Comparison of ENCODE assay signal across 11 cellular contexts in the genomic region with DNA sequence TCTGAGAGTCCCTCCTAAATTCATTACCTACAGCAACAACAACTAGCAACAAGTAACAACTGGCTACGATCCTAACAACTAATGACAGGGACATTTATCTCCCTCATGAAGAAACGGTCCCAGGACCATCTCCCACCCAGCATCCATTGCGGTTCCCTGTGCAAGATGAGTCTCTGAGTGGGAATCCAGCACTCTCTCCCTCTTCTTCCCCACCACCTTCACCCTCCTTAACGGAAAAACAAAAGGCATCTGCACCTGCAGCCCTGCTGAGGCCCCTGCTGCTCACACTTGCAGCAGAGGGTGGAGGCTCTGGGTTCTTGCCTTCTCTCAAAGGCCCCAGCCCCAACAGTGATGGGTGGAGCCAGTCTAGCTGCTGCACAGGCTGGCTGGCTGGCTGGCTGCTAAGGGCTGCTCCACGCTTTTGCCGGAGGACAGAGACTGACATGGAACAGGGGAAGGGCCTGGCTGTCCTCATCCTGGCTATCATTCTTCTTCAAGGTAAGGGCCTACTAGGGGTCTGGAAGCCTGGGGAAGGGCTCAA. TPM values are rescaled to one million over a fixed set of nuclear protein-coding genes. Genes with fewer than 3 reads are reported as not detected.
DNase-seq lines count a peak whose midpoint lies in the region; ATAC-seq and TF ChIP-seq lines count a peak whose summit lies in the region.
"Had no signal": no experiment of that assay in that cellular context is flagged by ENCODE, and none has a peak within 500 bp of the region (broad histone marks: within the 10 kb centered on the region; RNA-seq: fewer than 3 reads in every experiment).

A gene (plus strand): TSS at position 364 of the 541 bp plus-strand sequence. CDS start 80 bp downstream, at position 444.

- peaks cover 33% of the 10 kb centered on the region for H3K4me1 ChIP-seq in OCI-LY7 (ENCODE audit: insufficient read depth, low read length, poor library complexity, severe bottlenecking)
- H3K4me1 ChIP-seq: BE2C had no signal

- no peak within 1 kb of the TSS for H3K4me2 ChIP-seq in OCI-LY7 (ENCODE audit: low read length)

- no peaks in the 10 kb centered on the region for H3K27me3 Mint-ChIP-seq in effector memory CD8-positive, alpha-beta T cell

- BruUV-seq in OCI-LY7 (replicated peaks; lab: Mats Ljungman, UMichigan) = no TSS peak

- H3K27ac Mint-ChIP-seq in effector memory CD8-positive, alpha-beta T cell = peak within 1 kb of the TSS; percentile 95 to 97

- no peak for TF ChIP-seq CTCF in OCI-LY7 (conservative IDR thresholded peaks at IDR 0.05; ENCODE audit: low read length)

- CTCF ChIA-PET in OCI-LY7 (lab: Charles Lee; ENCODE audit: unreplicated experiment) = no interaction called here

- H3K9me3 ChIP-seq in OCI-LY7 (ENCODE audit: low read length) = no peaks in the 10 kb centered on the region
- H3K9me3 ChIP-seq: BE2C had no signal

- POLR2A ChIA-PET in OCI-LY7 (lab: Charles Lee) = no interaction called here

- H2AFZ ChIP-seq in OCI-LY7 (ENCODE audit: low read length) = peak within 1 kb of the TSS; percentile 59; the same call in 1 of the 2 replicates

- no peaks in the 10 kb centered on the region for H3K9me2 ChIP-seq in OCI-LY7 (ENCODE audit: insufficient read depth, low read length)

- no peaks in the 10 kb centered on the region for H3K36me3 ChIP-seq in OCI-LY7 (ENCODE audit: insufficient read depth, low read length)
- H3K36me3 ChIP-seq: BE2C had no signal

- no peak within 1 kb of the TSS for H3K4me3 ChIP-seq in OCI-LY7 (ENCODE audit: low read depth, low read length, poor library complexity, severe bottlenecking)

- ATAC-seq in effector memory CD8-positive, alpha-beta T cell (replicated peaks) = peak; percentile 68
- ATAC-seq in left ventricle myocardium superior (no peak), GM21381 (IDR thresholded peaks at IDR 0.05; ENCODE audit: unreplicated experiment) (no peak)
- ATAC-seq: HCT116 had no signal

- intact Hi-C loops in OCI-LY7 (cut with micrococcal nuclease; ENCODE audit: unreplicated experiment) (no loop called here), left ventricle myocardium superior (cut with micrococcal nuclease) (loop anchor here (10.0 kb wide), 1 partner anchor 139 kb away; no protein-coding TSS in a partner anchor)

- DNase-seq in OCI-LY7 (ENCODE audit: low spot score) = no peak
- peak; percentile 82 for DNase-seq in activated CD8-positive, alpha-beta memory T cell treated with anti-CD3 and anti-CD28 coated beads, Interleukin-2, amount 50 U/mL, for 48 hours
- peak; percentile 53 to 59 (median 58) for DNase-seq in effector memory CD8-positive, alpha-beta T cell
- DNase-seq in stimulated activated CD8-positive, alpha-beta memory T cell treated with anti-CD3 and anti-CD28 coated beads, Interleukin-12 subunit alpha, Interleukin-12 subunit beta, amount 100 ng/mL, for 1 hour (ENCODE audit: low read depth) = peak; percentile 53
- DNase-seq in left ventricle myocardium superior = no peak
- DNase-seq in iPS-NIHi11 (ENCODE audit: low spot score) = no peak
- no peak for DNase-seq in NCI-H2171 (lab: John Stamatoyannopoulos, UW)
- DNase-seq: BE2C had no signal

- peaks cover 45% of the 10 kb centered on the region for H3K36me3 Mint-ChIP-seq in effector memory CD8-positive, alpha-beta T cell (ENCODE audit: insufficient read depth)

- no peaks in the 10 kb centered on the region for H4K20me1 ChIP-seq in OCI-LY7 (ENCODE audit: insufficient read depth, low read length)

- H3K79me2 ChIP-seq in OCI-LY7 (ENCODE audit: insufficient read depth, low read depth, low read length) = no peaks in the 10 kb centered on the region

- H3K9me3 Mint-ChIP-seq in effector memory CD8-positive, alpha-beta T cell = no peaks in the 10 kb centered on the region

- peaks cover 70 to 86% of the 10 kb centered on the region in 2 donors for H3K4me1 Mint-ChIP-seq in effector memory CD8-positive, alpha-beta T cell (ENCODE audit: low read depth in 2 of 2)

- H3K27ac ChIP-seq in OCI-LY7 (ENCODE audit: low read depth, low read length, poor library complexity, severe bottlenecking) = no peak within 1 kb of the TSS

- H3K4me3 Mint-ChIP-seq in effector memory CD8-positive, alpha-beta T cell = peak within 1 kb of the TSS; percentile 73 to 95

RNA-seq across cellular contexts. Expression of the gene that starts here (rescaled TPM):
- not detected in 2 replicates for total RNA-seq in OCI-LY7 (2014; rRNA removed; shearing (Covaris generic))
- not detected in 2 replicates for total RNA-seq in OCI-LY7 (2022)
- total RNA-seq in left ventricle myocardium superior = 0.27 TPM
- total RNA-seq: fibroblast of lung had no signal

Comparison
In these comparisons a context has a peak if more than half of its experiments do, and no peak if none do; other contexts are left out.
1. DNase-seq: peak in activated CD8-positive, alpha-beta memory T cell treated with anti-CD3 and anti-CD28 coated beads, Interleukin-2, amount 50 U/mL, for 48 hours (single experiment), effector memory CD8-positive, alpha-beta T cell (3 of 3) and stimulated activated CD8-positive, alpha-beta memory T cell treated with anti-CD3 and anti-CD28 coated beads, Interleukin-12 subunit alpha, Interleukin-12 subunit beta, amount 100 ng/mL, for 1 hour (single experiment); none in OCI-LY7 (single experiment), left ventricle myocardium superior (single experiment), iPS-NIHi11 (single experiment) and NCI-H2171 (single experiment).